Comparison of ENCODE assay signal across 9 cellular contexts in the genomic region with DNA sequence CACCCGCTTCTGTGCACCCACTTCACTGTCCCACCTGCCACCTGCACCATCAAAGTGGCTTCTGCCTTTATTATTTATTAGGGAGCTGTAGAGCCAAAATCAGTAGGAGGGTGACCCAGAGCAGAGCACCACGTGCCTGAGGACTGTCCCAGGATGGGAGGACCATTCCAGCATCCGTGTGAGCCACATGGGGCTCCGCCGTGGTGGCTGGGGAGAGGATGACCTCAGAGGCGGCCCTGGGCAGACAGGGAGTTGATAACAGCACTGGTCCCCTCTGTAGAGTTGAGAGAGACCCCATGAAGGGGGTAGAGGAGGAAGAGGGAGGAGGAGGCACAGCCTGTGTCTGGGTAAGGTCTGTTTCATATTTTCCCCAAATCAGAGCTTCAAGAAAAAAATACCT. TPM values are rescaled to one million over a fixed set of nuclear protein-coding genes. Genes with fewer than 3 reads are reported as not detected.
"Had no signal": no experiment of that assay in that cellular context is flagged by ENCODE, and none has a peak within 500 bp of the region (broad histone marks: within the 10 kb centered on the region; RNA-seq: fewer than 3 reads in every experiment).

No MANE protein-coding gene starts in this region.

- H3K4me1 ChIP-seq: HAP-1 had no signal

- H3K4me1 Mint-ChIP-seq: IgD-negative memory B cell had no signal

- H3K36me3 Mint-ChIP-seq: IgD-negative memory B cell had no signal

- H3K9me3 ChIP-seq: HAP-1 had no signal

- H3K27ac Mint-ChIP-seq: GM23338, HFFc6, IgD-negative memory B cell had no signal

- H3K36me3 ChIP-seq: HAP-1 had no signal

- H3K4me3 Mint-ChIP-seq: GM23338, HFFc6, IgD-negative memory B cell had no signal

- H3K4me3 ChIP-seq: GM23338, HAP-1 had no signal

- ATAC-seq: GM23338, HCT116, HepG2 had no signal

- DNase-seq: H7, HFFc6, KBM-7 had no signal

RNA-seq across cellular contexts. Expression of gene DPYSL4, which starts 8.7 kb away (rescaled TPM):
- total RNA-seq: HT1080 had no signal
- polyA plus RNA-seq: IgD-negative memory B cell had no signal
